16 cellular contexts compared by ENCODE assay signal in the genomic region with DNA sequence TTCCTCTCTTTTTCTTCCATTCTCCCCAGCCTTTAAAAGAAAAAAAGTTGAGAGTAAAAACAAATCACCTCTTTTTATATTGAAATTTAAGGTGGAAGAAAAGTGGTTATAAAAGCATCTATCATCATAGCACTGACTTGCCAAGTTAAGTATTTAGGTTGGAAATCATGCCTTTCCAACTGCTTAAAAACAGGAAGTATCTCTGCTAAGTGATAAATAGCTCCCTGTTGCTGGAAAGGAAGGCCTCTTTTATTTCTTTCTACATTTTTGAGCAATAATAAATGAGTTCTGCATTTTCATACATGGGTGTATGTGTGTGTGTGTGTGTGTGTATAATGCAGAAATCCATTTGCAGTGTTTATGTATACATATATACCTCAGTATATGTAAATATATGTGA.
A peak's percentile ranks its signal among the peaks of the same experiment; 100 is the strongest.
DNase-seq lines count a peak whose midpoint lies in the region; ATAC-seq, FAIRE-seq and TF ChIP-seq lines count a peak whose summit lies in the region.
"Had no signal": no experiment of that assay in that cellular context is flagged by ENCODE, and none has a peak within 500 bp of the region (broad histone marks: within the 10 kb centered on the region; RNA-seq: fewer than 3 reads in every experiment).

No MANE protein-coding gene starts in this region.

- no peak overlapping the region for H4K8ac ChIP-seq in IMR-90 (ENCODE audit: low read depth in 2 of 2, low read length in 2 of 2)

- H3K4me3 ChIP-seq in IMR-90 (ENCODE audit: insufficient read depth, low read depth, low read length) (no peak overlapping the region), Caco-2 (ENCODE audit: low read depth, low read length) (no peak overlapping the region)
- H3K4me3 ChIP-seq: sigmoid colon had no signal

- H3K14ac ChIP-seq in IMR-90 (replicated peaks; ENCODE audit: low read depth, low read length): no peak overlapping the region

- no peak overlapping the region for H4K91ac ChIP-seq in IMR-90 (ENCODE audit: insufficient read depth, low read depth, low read length)

- H3K27me3 Mint-ChIP-seq in Caco-2 (ENCODE audit: insufficient read depth, unreplicated experiment): no peaks in the 10 kb centered on the region
- H3K27me3 Mint-ChIP-seq: activated naive CD8-positive, alpha-beta T cell treated with anti-CD3 and anti-CD28 coated beads, Interleukin-2, amount 50 U/mL, for 24 hours; activated T-helper 17 cell treated with anti-CD3 and anti-CD28 coated beads, Interleukin-2, amount 50 U/mL, for 72 hours had no signal

- no peak overlapping the region for H3K4ac ChIP-seq in IMR-90 (ENCODE audit: low read depth, low read length)

- no peak overlapping the region for H3K27ac ChIP-seq in IMR-90 (ENCODE audit: insufficient read depth, low read length)
- H3K27ac ChIP-seq: foreskin keratinocyte had no signal

- H3K4me2 ChIP-seq in IMR-90 (ENCODE audit: low read depth, low read length): no peak overlapping the region

- peaks cover 15% of the 10 kb centered on the region for H3K4me1 ChIP-seq in IMR-90 (ENCODE audit: control insufficient read depth, insufficient read depth, low read length)
- peaks cover 6% of the 10 kb centered on the region; the same call in 1 of the 2 replicates for H3K4me1 ChIP-seq in Caco-2

- no peak overlapping the region for H3K4me3 Mint-ChIP-seq in Caco-2 (ENCODE audit: unreplicated experiment)
- H3K4me3 Mint-ChIP-seq: activated naive CD8-positive, alpha-beta T cell treated with anti-CD3 and anti-CD28 coated beads, Interleukin-2, amount 50 U/mL, for 24 hours; activated T-helper 17 cell treated with anti-CD3 and anti-CD28 coated beads, Interleukin-2, amount 50 U/mL, for 72 hours had no signal

- H3K27ac Mint-ChIP-seq in Caco-2 (ENCODE audit: unreplicated experiment): no peak overlapping the region
- H3K27ac Mint-ChIP-seq: activated naive CD8-positive, alpha-beta T cell treated with anti-CD3 and anti-CD28 coated beads, Interleukin-2, amount 50 U/mL, for 24 hours; activated T-helper 17 cell treated with anti-CD3 and anti-CD28 coated beads, Interleukin-2, amount 50 U/mL, for 72 hours had no signal

- TF ChIP-seq RAD21 in IMR-90 (IDR thresholded peaks at IDR 0.05; ENCODE audit: low read length): no peak

- H3K79me1 ChIP-seq in IMR-90 (ENCODE audit: low read depth in 1 of 2, low read length in 2 of 2): 0 out of 4 replicates have a peak, but pooled peaks cover 0 to 4% of the 10 kb centered on the region in 2 experiments

- no peak for FAIRE-seq in GM19239 (lab: Jason Lieb, UNC)
- FAIRE-seq: endometrium had no signal

- no peak overlapping the region for H2AFZ ChIP-seq in IMR-90 (replicated peaks; ENCODE audit: low read length, poor library complexity)

- BruUV-seq in IMR-90 (replicated peaks; lab: Mats Ljungman, UMichigan) (no TSS peak), Caco-2 (replicated peaks; lab: Mats Ljungman, UMichigan) (no TSS peak)

- H2BK20ac ChIP-seq in IMR-90 (ENCODE audit: low read depth, low read length): no peak overlapping the region

- no peak for TF ChIP-seq POLR2A in IMR-90 (IDR thresholded peaks at IDR 0.05; ENCODE audit: low read depth, low read length)

- in situ Hi-C loops in IMR-90 (cut with MboI; ENCODE audit: low sequenced_read_pairs): no loop called here

- peak; percentile 3 for DNase-seq in IMR-90
- DNase-seq in OCI-M1 (lab: John Stamatoyannopoulos, UW): peak; percentile 66
- DNase-seq in dermis blood vessel endothelial cell: peak; percentile 47
- DNase-seq in pulmonary artery endothelial cell (ENCODE audit: low read depth, low spot score): peak; percentile 33
- no peak for DNase-seq in Caco-2
- DNase-seq in GM19239 (ENCODE audit: insufficient read length, low spot score): no peak
- DNase-seq in HPDE6-E6E7 (ENCODE audit: extremely low spot score): no peak
- DNase-seq: activated CD4-positive, CD25-positive, alpha-beta regulatory T cell treated with anti-CD3 and anti-CD28 coated beads, Interleukin-2, amount 50 U/mL, for 72 hours; activated naive CD8-positive, alpha-beta T cell treated with anti-CD3 and anti-CD28 coated beads, Interleukin-2, amount 50 U/mL, for 24 hours; foreskin keratinocyte; occipital lobe; sigmoid colon; stimulated activated CD4-positive, alpha-beta T cell treated with anti-CD3 and anti-CD28 coated beads, Interleukin-2, amount 100 ng/mL, for 24 hours; T-helper 2 cell had no signal

- H3K9me3 Mint-ChIP-seq in Caco-2 (ENCODE audit: unreplicated experiment): peaks cover under 1% of the 10 kb centered on the region
- H3K9me3 Mint-ChIP-seq: activated naive CD8-positive, alpha-beta T cell treated with anti-CD3 and anti-CD28 coated beads, Interleukin-2, amount 50 U/mL, for 24 hours; activated T-helper 17 cell treated with anti-CD3 and anti-CD28 coated beads, Interleukin-2, amount 50 U/mL, for 72 hours had no signal

- H2BK5ac ChIP-seq in IMR-90 (ENCODE audit: low read depth, low read length, poor library complexity, severe bottlenecking): peak overlapping the region; percentile 67

- H3K9me1 ChIP-seq in IMR-90 (ENCODE audit: insufficient read depth, low read length): no peaks in the 10 kb centered on the region

- no peak for ATAC-seq in IMR-90 (ENCODE audit: low read depth)
- ATAC-seq: activated naive CD8-positive, alpha-beta T cell treated with anti-CD3 and anti-CD28 coated beads, Interleukin-2, amount 50 U/mL, for 24 hours; activated T-helper 17 cell treated with anti-CD3 and anti-CD28 coated beads, Interleukin-2, amount 50 U/mL, for 72 hours; foreskin keratinocyte had no signal

- POLR2A ChIA-PET in IMR-90 (lab: Charles Lee; ENCODE audit: unreplicated experiment): no interaction called here
- POLR2A ChIA-PET in Caco-2 (lab: Charles Lee): no interaction called here

- H3K27me3 ChIP-seq in IMR-90 (ENCODE audit: control insufficient read depth, insufficient read depth, low read length): no peaks in the 10 kb centered on the region
- H3K27me3 ChIP-seq in Caco-2 (replicated peaks; ENCODE audit: control insufficient read depth, insufficient read depth, low read length): no peaks in the 10 kb centered on the region
- H3K27me3 ChIP-seq: foreskin keratinocyte, sigmoid colon had no signal

- 0 out of 3 replicates have a peak overlapping the region, but pooled peaks have one; percentile 68 for H2BK15ac ChIP-seq in IMR-90 (ENCODE audit: low read depth, low read length)

- no peak overlapping the region for H2AK5ac ChIP-seq in IMR-90 (ENCODE audit: low read depth, low read length)

- TF ChIP-seq CTCF in IMR-90 (conservative IDR thresholded peaks at IDR 0.05; ENCODE audit: low read depth, low read length) (no peak), Caco-2 (IDR thresholded peaks at IDR 0.05; ENCODE audit: insufficient read depth in 1 of 2, low read depth in 1 of 2, low read length in 1 of 2, severe bottlenecking in 1 of 2, unreplicated experiment in 1 of 2) (no peak)

- dilution Hi-C loops in IMR-90 (cut with HindIII; ENCODE audit: low sequenced_read_pairs, unreplicated experiment): no loop called here

- H3K4me1 Mint-ChIP-seq in Caco-2 (ENCODE audit: low read depth, unreplicated experiment): peaks cover 10% of the 10 kb centered on the region
- H3K4me1 Mint-ChIP-seq: activated naive CD8-positive, alpha-beta T cell treated with anti-CD3 and anti-CD28 coated beads, Interleukin-2, amount 50 U/mL, for 24 hours; activated T-helper 17 cell treated with anti-CD3 and anti-CD28 coated beads, Interleukin-2, amount 50 U/mL, for 72 hours had no signal

- no peak overlapping the region for H3K9ac ChIP-seq in IMR-90 (ENCODE audit: low read depth, low read length)

- H3K56ac ChIP-seq in IMR-90 (ENCODE audit: extremely low read depth, insufficient read depth, low read length): no peak overlapping the region

- CTCF ChIA-PET in IMR-90 (lab: Yijun Ruan, JAX): interaction anchor here (0.6 to 1.0 kb wide), 2 partner anchors 11 to 739 kb away, joined by 3 to 4 read pairs; no protein-coding TSS in a partner anchor
- CTCF ChIA-PET in Caco-2 (lab: Charles Lee): no interaction called here

- H3K9me3 ChIP-seq in IMR-90 (ENCODE audit: control insufficient read depth, insufficient read depth, low read length) (no peaks in the 10 kb centered on the region), Caco-2 (no peaks in the 10 kb centered on the region)
- H3K9me3 ChIP-seq: sigmoid colon had no signal

- H3K36me3 ChIP-seq in IMR-90 (ENCODE audit: control insufficient read depth, insufficient read depth, low read length) (no peaks in the 10 kb centered on the region), Caco-2 (ENCODE audit: control insufficient read depth, insufficient read depth, low read length) (no peaks in the 10 kb centered on the region)
- H3K36me3 ChIP-seq: sigmoid colon had no signal

- H4K5ac ChIP-seq in IMR-90 (ENCODE audit: low read depth, low read length): no peak overlapping the region

- no peaks in the 10 kb centered on the region for H4K20me1 ChIP-seq in IMR-90 (ENCODE audit: insufficient read depth, low read length)

- H3K18ac ChIP-seq in IMR-90 (ENCODE audit: low read depth, low read length): peak overlapping the region; percentile 94

- H2BK120ac ChIP-seq in IMR-90 (ENCODE audit: low read depth, low read length): peak overlapping the region; percentile 53

- intact Hi-C loops in IMR-90 (cut with micrococcal nuclease) (no loop called here), Caco-2 (cut with micrococcal nuclease; ENCODE audit: unreplicated experiment) (no loop called here)

- no peaks in the 10 kb centered on the region for H3K36me3 Mint-ChIP-seq in Caco-2 (ENCODE audit: insufficient read depth, unreplicated experiment)

- H3K23ac ChIP-seq in IMR-90 (ENCODE audit: low read depth, low read length): no peak overlapping the region

- no peak overlapping the region for H2AK9ac ChIP-seq in IMR-90 (replicated peaks; ENCODE audit: low read depth, low read length, poor library complexity)

TF ChIP-seq in IMR-90, 13 proteins besides CTCF, POLR2A, EP300 and RAD21 (continues in another document):
- TF ChIP-seq FOS (IDR thresholded peaks at IDR 0.05; ENCODE audit: low read depth, low read length) (no peak), BHLHE40 (IDR thresholded peaks at IDR 0.05; ENCODE audit: low read depth, low read length) (no peak), RCOR1 (IDR thresholded peaks at IDR 0.05; ENCODE audit: insufficient replicate concordance, low read length) (no peak), RFX5 (IDR thresholded peaks at IDR 0.05; ENCODE audit: low read depth, low read length) (no peak), CHD1 (IDR thresholded peaks at IDR 0.05; ENCODE audit: low read depth, low read length) (no peak), SMC3 (IDR thresholded peaks at IDR 0.05; ENCODE audit: low read depth, low read length) (no peak), MAZ (IDR thresholded peaks at IDR 0.05; ENCODE audit: borderline replicate concordance, low read depth, low read length) (no peak), NFE2L2 (IDR thresholded peaks at IDR 0.05; ENCODE audit: low read depth, low read length) (no peak)
- TF ChIP-seq, protein P1, sequence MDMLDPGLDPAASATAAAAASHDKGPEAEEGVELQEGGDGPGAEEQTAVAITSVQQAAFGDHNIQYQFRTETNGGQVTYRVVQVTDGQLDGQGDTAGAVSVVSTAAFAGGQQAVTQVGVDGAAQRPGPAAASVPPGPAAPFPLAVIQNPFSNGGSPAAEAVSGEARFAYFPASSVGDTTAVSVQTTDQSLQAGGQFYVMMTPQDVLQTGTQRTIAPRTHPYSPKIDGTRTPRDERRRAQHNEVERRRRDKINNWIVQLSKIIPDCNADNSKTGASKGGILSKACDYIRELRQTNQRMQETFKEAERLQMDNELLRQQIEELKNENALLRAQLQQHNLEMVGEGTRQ (IDR thresholded peaks at IDR 0.05; ENCODE audit: low read depth, low read length): no peak

Comparison
In these comparisons a context has a peak if more than half of its experiments do, and no peak if none do; other contexts are left out.
1. DNase-seq: peak in IMR-90 (single experiment), OCI-M1 (single experiment), dermis blood vessel endothelial cell (single experiment) and pulmonary artery endothelial cell (single experiment); none in Caco-2 (0 of 2), GM19239 (single experiment) and HPDE6-E6E7 (single experiment).